ENCODE assay signal across 19 cellular contexts in the genomic region with DNA sequence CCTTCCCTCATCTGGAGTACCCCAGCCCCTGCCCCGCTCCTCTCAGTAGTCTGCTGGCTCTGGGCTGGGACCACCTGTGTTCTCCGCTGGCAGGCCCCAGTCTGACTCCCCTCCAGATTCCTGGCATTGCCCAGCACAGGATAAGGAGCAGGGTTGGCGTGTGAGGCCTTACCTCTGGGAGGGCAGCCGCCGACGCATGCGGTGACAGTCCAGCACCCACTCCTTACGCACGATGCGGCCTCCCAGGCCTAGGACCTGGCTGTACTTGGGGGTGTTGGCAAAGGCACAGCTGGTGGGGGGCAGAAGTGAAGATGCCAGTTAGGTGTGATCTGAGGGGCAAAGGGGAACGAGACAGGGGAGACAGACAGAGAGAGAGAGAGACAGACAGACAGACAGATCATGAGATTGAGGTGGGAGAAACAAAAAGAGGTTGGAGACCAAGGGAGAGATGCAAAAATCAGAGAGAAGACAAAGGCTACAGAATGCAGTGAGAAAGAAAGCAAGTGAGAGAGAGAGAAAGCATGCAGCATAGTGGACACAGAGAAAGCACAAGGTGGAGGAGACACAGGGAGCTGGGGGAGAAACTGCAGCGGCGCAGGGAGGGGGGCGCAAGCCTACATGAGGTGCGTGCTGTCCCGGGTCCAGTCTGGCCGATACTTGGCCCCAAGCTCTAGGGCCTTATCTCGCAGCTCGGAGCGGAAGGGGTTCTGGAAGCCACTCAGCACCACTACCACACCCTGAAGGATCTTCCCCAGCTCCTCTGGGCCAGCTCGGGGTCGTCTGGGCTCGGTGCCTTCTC. TPM values are rescaled to one million over a fixed set of nuclear protein-coding genes. Genes with fewer than 3 reads are reported as not detected.
DNase-seq lines count a peak whose midpoint lies in the region; ATAC-seq and TF ChIP-seq lines count a peak whose summit lies in the region.
"Had no signal": no experiment of that assay in that cellular context is flagged by ENCODE, and none has a peak within 500 bp of the region (broad histone marks: within the 10 kb centered on the region; RNA-seq: fewer than 3 reads in every experiment).

No MANE protein-coding gene starts in this region.

- POLR2A ChIA-PET in PC-3 (lab: Charles Lee; ENCODE audit: unreplicated experiment) = no interaction called here

- H4K20me1 ChIP-seq in PC-3 (ENCODE audit: low read length) = no peaks in the 10 kb centered on the region

- no peaks in the 10 kb centered on the region for H3F3A ChIP-seq in PC-3 (ENCODE audit: low read length, unreplicated experiment)

- no peak for TF ChIP-seq CTCF in endothelial cell (IDR thresholded peaks at IDR 0.05; ENCODE audit: unreplicated experiment)
- TF ChIP-seq CTCF in spleen (IDR thresholded peaks at IDR 0.05 in 8 of 11, conservative IDR thresholded peaks at IDR 0.05 in 3 of 11) = no peak
- TF ChIP-seq CTCF in PC-3 (conservative IDR thresholded peaks at IDR 0.05; ENCODE audit: low read depth, low read length) = no peak

- H3K9ac ChIP-seq in PC-3 (ENCODE audit: low read length) = no peak overlapping the region

- no peak for TF ChIP-seq POLR2A in spleen (IDR thresholded peaks at IDR 0.05)

- H3K36me3 ChIP-seq in H7 (replicated peaks; ENCODE audit: control insufficient read depth, insufficient read depth, low read length) (peaks cover 12% of the 10 kb centered on the region), spleen (peaks cover 0 to 96% (median 45%) of the 10 kb centered on the region in 6 donors), PC-3 (ENCODE audit: low read depth, low read length) (no peaks in the 10 kb centered on the region)

- H3K4me3 Mint-ChIP-seq in activated T-cell treated with anti-CD3 and anti-CD28 coated beads, Interleukin-2, amount 50 U/mL, for 72 hours = no peak overlapping the region
- peak overlapping the region; percentile 43 for H3K4me3 Mint-ChIP-seq in endothelial cell (ENCODE audit: unreplicated experiment)

- H3K9me3 Mint-ChIP-seq in activated T-cell treated with anti-CD3 and anti-CD28 coated beads, Interleukin-2, amount 50 U/mL, for 72 hours = no peaks in the 10 kb centered on the region
- no peaks in the 10 kb centered on the region for H3K9me3 Mint-ChIP-seq in endothelial cell (ENCODE audit: unreplicated experiment)

- H3K4me3 ChIP-seq in H7 (ENCODE audit: insufficient read depth, low read depth, low read length) = no peak overlapping the region
- no peak overlapping the region for H3K4me3 ChIP-seq in spleen
- H3K4me3 ChIP-seq in PC-3 (ENCODE audit: low read length) = no peak overlapping the region

- H3K79me2 ChIP-seq in PC-3 (ENCODE audit: low read length) = no peaks in the 10 kb centered on the region

- H3K27ac ChIP-seq in spleen (no peak overlapping the region), PC-3 (ENCODE audit: low read length) (no peak overlapping the region)

- CTCF ChIA-PET in PC-3 (lab: Charles Lee) = no interaction called here

- H3K36me3 Mint-ChIP-seq in activated T-cell treated with anti-CD3 and anti-CD28 coated beads, Interleukin-2, amount 50 U/mL, for 72 hours (ENCODE audit: insufficient read depth in 2 of 2) = peaks cover 7 to 9% of the 10 kb centered on the region in 2 donors
- peaks cover 46% of the 10 kb centered on the region for H3K36me3 Mint-ChIP-seq in endothelial cell (ENCODE audit: low read depth, unreplicated experiment)

- H3K9me3 ChIP-seq in spleen = no peaks in the 10 kb centered on the region
- H3K9me3 ChIP-seq in PC-3 (ENCODE audit: low read length) = no peaks in the 10 kb centered on the region

- BruUV-seq in PC-3 (replicated peaks; lab: Mats Ljungman, UMichigan) = no TSS peak

- H3K27me3 ChIP-seq in H7 (ENCODE audit: control insufficient read depth, insufficient read depth, low read length) = no peaks in the 10 kb centered on the region
- no peaks in the 10 kb centered on the region for H3K27me3 ChIP-seq in spleen (replicated peaks in 1 of 7)
- no peaks in the 10 kb centered on the region for H3K27me3 ChIP-seq in PC-3 (ENCODE audit: low read length)

- no peak overlapping the region for H3K4me2 ChIP-seq in PC-3 (ENCODE audit: low read length)

- intact Hi-C loops in spleen (cut with DNase I; ENCODE audit: low total_unique reads) = no loop called here
- intact Hi-C loops in PC-3 (cut with micrococcal nuclease) = no loop called here

- no peaks in the 10 kb centered on the region for H3K9me2 ChIP-seq in PC-3 (replicated peaks; ENCODE audit: low read length)

- 91 to 97% (median 94%) methylated on average over 23 of the region's 23 CpGs for WGBS in spleen, 5 donors

- no peak overlapping the region for H2AFZ ChIP-seq in PC-3 (ENCODE audit: low read length)

- no peaks in the 10 kb centered on the region for H3K27me3 Mint-ChIP-seq in activated T-cell treated with anti-CD3 and anti-CD28 coated beads, Interleukin-2, amount 50 U/mL, for 72 hours (ENCODE audit: low read depth)
- H3K27me3 Mint-ChIP-seq in endothelial cell (ENCODE audit: unreplicated experiment) = peaks cover 11% of the 10 kb centered on the region

- no peak for DNase-seq in activated T-cell treated with anti-CD3 and anti-CD28 coated beads, Interleukin-2, amount 50 U/mL, for 72 hours
- DNase-seq in activated T-cell treated with anti-CD3 and anti-CD28 coated beads for 4 hours (no peak), H7 (peak; percentile 42), endothelial cell (ENCODE audit: low spot score) (no peak), spleen (peak; percentile 61), PC-3 (no peak)
- DNase-seq in activated effector memory CD4-positive, alpha-beta T cell treated with Interleukin-2 at 50 U/mL for 16 hours = no peak
- DNase-seq: DMS53, MV-4-11, NCI-H1417 treated with DMSO at 0.1 percent for 48 hours, NCI-H2029, NCI-H2171 treated with DMSO at 0.1 percent for 48 hours, NCI-H510A, SIG-M5 had no signal

- peak overlapping the region; percentile 2 for H3K27ac Mint-ChIP-seq in activated T-cell treated with anti-CD3 and anti-CD28 coated beads, Interleukin-2, amount 50 U/mL, for 72 hours
- H3K27ac Mint-ChIP-seq in endothelial cell (ENCODE audit: unreplicated experiment) = no peak overlapping the region

- ATAC-seq in activated T-cell treated with anti-CD3 and anti-CD28 coated beads, Interleukin-2, amount 50 U/mL, for 72 hours (replicated peaks in 1 of 2) = no peak
- ATAC-seq in GM19324 (IDR thresholded peaks at IDR 0.05; ENCODE audit: low FRiP score, unreplicated experiment) (no peak), PC-3 (no peak)
- ATAC-seq: HCT116 had no signal

- H3K4me1 ChIP-seq in spleen (peaks cover 0 to 16% (median 7%) of the 10 kb centered on the region in 6 donors), PC-3 (ENCODE audit: insufficient read depth, low read length) (no peaks in the 10 kb centered on the region)

- H3K4me1 Mint-ChIP-seq in activated T-cell treated with anti-CD3 and anti-CD28 coated beads, Interleukin-2, amount 50 U/mL, for 72 hours (ENCODE audit: low read depth) = peaks cover 10% of the 10 kb centered on the region
- no peaks in the 10 kb centered on the region for H3K4me1 Mint-ChIP-seq in endothelial cell (ENCODE audit: unreplicated experiment)

RNA-seq across cellular contexts. Expression of gene ZNF575, which starts 18.6 kb away (rescaled TPM):
- 1 to 10 TPM; 3.2 to 4.3 TPM for total RNA-seq in activated T-cell treated with anti-CD3 and anti-CD28 coated beads, Interleukin-2, amount 50 U/mL, for 72 hours
- not detected in 2 replicates for total RNA-seq in H7 (2014; rRNA removed; shearing (Covaris generic))
- total RNA-seq in endothelial cell (ENCODE audit: unreplicated experiment) (2.3 TPM), spleen (1 to 10 TPM in 5 of 7 donors, not detected in 2; 1.0 to 4.3 (median 2.4) TPM), PC-3 (2014; rRNA removed) (0.98 TPM in 1 of 2 replicates, not detected in the other)
- 1 to 10 TPM in 1 of 3 donors, under 1 TPM in 2; 0.82 to 1.9 (median 0.87) TPM for polyA plus RNA-seq in spleen
- total RNA-seq: HT1080, RPMI7951 had no signal

RNA-seq across cellular contexts. Expression of gene XRCC1, which starts 23.7 kb away (rescaled TPM):
- 10 to 100 TPM; 58.4 to 66.7 TPM for total RNA-seq in activated T-cell treated with anti-CD3 and anti-CD28 coated beads, Interleukin-2, amount 50 U/mL, for 72 hours
- 44.9 and 58.8 TPM in 2 replicates for total RNA-seq in H7 (2014; rRNA removed; shearing (Covaris generic))
- total RNA-seq in endothelial cell (ENCODE audit: unreplicated experiment) (45.1 TPM), spleen (10 to 100 TPM; 23.6 to 32.0 (median 26.0) TPM), PC-3 (2014; rRNA removed) (23.4 and 43.1 TPM in 2 replicates)
- 10 to 100 TPM; 16.0 to 19.0 (median 16.4) TPM for polyA plus RNA-seq in spleen

RNA-seq across cellular contexts. Expression of gene PINLYP, which starts 24.0 kb away (rescaled TPM):
- 10 to 100 TPM in 1 of 2 donors, 1 to 10 TPM in 1; 8.9 to 18.1 TPM for total RNA-seq in activated T-cell treated with anti-CD3 and anti-CD28 coated beads, Interleukin-2, amount 50 U/mL, for 72 hours
- 4.9 and 6.2 TPM in 2 replicates for total RNA-seq in H7 (2014; rRNA removed; shearing (Covaris generic))
- total RNA-seq in endothelial cell (ENCODE audit: unreplicated experiment) (3.4 TPM), spleen (1 to 10 TPM; 2.0 to 8.7 (median 4.3) TPM), PC-3 (2014; rRNA removed) (0.18 TPM in 1 of 2 replicates, not detected in the other)
- 10 to 100 TPM in 1 of 3 donors, 1 to 10 TPM in 2; 6.9 to 10.5 (median 9.6) TPM for polyA plus RNA-seq in spleen
- total RNA-seq: A172 had no signal

RNA-seq across cellular contexts. Expression of gene ETHE1, which starts 24.6 kb away (rescaled TPM):
- total RNA-seq in activated T-cell treated with anti-CD3 and anti-CD28 coated beads, Interleukin-2, amount 50 U/mL, for 72 hours = 100 to 1,000 TPM; 101 to 125 TPM
- total RNA-seq in H7 (2014; rRNA removed; shearing (Covaris generic)) = 15.0 and 17.0 TPM in 2 replicates
- 42.9 TPM for total RNA-seq in endothelial cell (ENCODE audit: unreplicated experiment)
- 10 to 100 TPM; 25.3 to 53.4 (median 34.6) TPM for total RNA-seq in spleen
- polyA plus RNA-seq in spleen = 10 to 100 TPM; 20.2 to 42.8 (median 35.3) TPM
- total RNA-seq in PC-3 (2014; rRNA removed) = 34.2 and 44.9 TPM in 2 replicates

RNA-seq across cellular contexts. Expression of gene IRGQ, which starts 44.3 kb away (rescaled TPM):
- 10 to 100 TPM; 13.6 to 16.6 TPM for total RNA-seq in activated T-cell treated with anti-CD3 and anti-CD28 coated beads, Interleukin-2, amount 50 U/mL, for 72 hours
- total RNA-seq in H7 (2014; rRNA removed; shearing (Covaris generic)) = 11.2 and 16.5 TPM in 2 replicates
- total RNA-seq in endothelial cell (ENCODE audit: unreplicated experiment) (48.6 TPM), spleen (10 to 100 TPM; 16.5 to 25.9 (median 20.9) TPM), PC-3 (2014; rRNA removed) (12.5 and 12.9 TPM in 2 replicates)
- polyA plus RNA-seq in spleen = 1 to 10 TPM; 3.1 to 3.9 (median 3.8) TPM

Comparison
In these comparisons a context has a peak if more than half of its experiments do, and no peak if none do; other contexts are left out.
1. DNase-seq: peak in H7 (single experiment) and spleen (single experiment); none in activated T-cell treated with anti-CD3 and anti-CD28 coated beads, Interleukin-2, amount 50 U/mL, for 72 hours (0 of 2), activated T-cell treated with anti-CD3 and anti-CD28 coated beads for 4 hours (single experiment), endothelial cell (single experiment), activated effector memory CD4-positive, alpha-beta T cell treated with Interleukin-2 at 50 U/mL for 16 hours (single experiment) and PC-3 (single experiment).